10 cellular contexts compared by ENCODE assay signal in genomic region chr18:51890762-51891161, GRCh38.
DNase-seq lines count a peak whose midpoint lies in the region; ATAC-seq and TF ChIP-seq lines count a peak whose summit lies in the region.
"Had no signal": no experiment of that assay in that cellular context is flagged by ENCODE, and none has a peak within 500 bp of the region (broad histone marks: within the 10 kb centered on the region; RNA-seq: fewer than 3 reads in every experiment).

No MANE protein-coding gene starts in this region.

- no peak for ATAC-seq in foreskin keratinocyte
- no peak for ATAC-seq in GM19452 (IDR thresholded peaks at IDR 0.05; ENCODE audit: unreplicated experiment)
- ATAC-seq: stimulated activated naive CD8-positive, alpha-beta T cell treated with anti-CD3 and anti-CD28 coated beads, Interleukin-15, amount 100 ng/mL, for 72 hours had no signal

- no peak for TF ChIP-seq CTCF in AG10803 (conservative IDR thresholded peaks at IDR 0.05; ENCODE audit: low read length)
- TF ChIP-seq CTCF in foreskin keratinocyte (conservative IDR thresholded peaks at IDR 0.05) = no peak
- TF ChIP-seq CTCF in OCI-LY7 (conservative IDR thresholded peaks at IDR 0.05; ENCODE audit: low read length) = no peak

- intact Hi-C loops in OCI-LY7 (cut with micrococcal nuclease; ENCODE audit: unreplicated experiment) = no loop called here

- H3K9me2 ChIP-seq in OCI-LY7 (ENCODE audit: insufficient read depth, low read length) = no peaks in the 10 kb centered on the region

- no peak overlapping the region for H2AFZ ChIP-seq in OCI-LY7 (ENCODE audit: low read length)

- no peaks in the 10 kb centered on the region for H3K4me1 ChIP-seq in foreskin keratinocyte
- no peaks in the 10 kb centered on the region for H3K4me1 ChIP-seq in OCI-LY7 (ENCODE audit: insufficient read depth, low read length, poor library complexity, severe bottlenecking)

- H3K4me2 ChIP-seq in OCI-LY7 (ENCODE audit: low read length) = no peak overlapping the region

- H3K4me3 ChIP-seq in AG10803 (ENCODE audit: low read length) (no peak overlapping the region), OCI-LY7 (ENCODE audit: low read depth, low read length, poor library complexity, severe bottlenecking) (no peak overlapping the region)

- H3K79me2 ChIP-seq in OCI-LY7 (ENCODE audit: insufficient read depth, low read depth, low read length) = no peaks in the 10 kb centered on the region

- H3K27ac ChIP-seq in foreskin keratinocyte (no peak overlapping the region), OCI-LY7 (ENCODE audit: low read depth, low read length, poor library complexity, severe bottlenecking) (no peak overlapping the region)

- CTCF ChIA-PET in OCI-LY7 (lab: Charles Lee; ENCODE audit: unreplicated experiment) = no interaction called here

- H3K27me3 ChIP-seq in foreskin keratinocyte = no peaks in the 10 kb centered on the region

- POLR2A ChIA-PET in OCI-LY7 (lab: Charles Lee) = no interaction called here

- H4K20me1 ChIP-seq in OCI-LY7 (ENCODE audit: insufficient read depth, low read length) = no peaks in the 10 kb centered on the region

- DNase-seq in AG10803 (ENCODE audit: low read depth) (peak; percentile 12), NCI-H1092 (lab: John Stamatoyannopoulos, UW) (peak; percentile 82), NCI-H774 (lab: John Stamatoyannopoulos, UW) (peak; percentile 92), foreskin keratinocyte (peak; percentile 30 to 72), OCI-LY7 (ENCODE audit: low spot score) (no peak), GM19240 (ENCODE audit: insufficient read length, low spot score) (no peak)
- DNase-seq in stimulated activated CD4-positive, alpha-beta T cell treated with anti-CD3 and anti-CD28 coated beads, Interleukin-4, amount 100 ng/mL, for 1 hour = no peak
- DNase-seq: MV-4-11; stimulated activated naive CD8-positive, alpha-beta T cell treated with anti-CD3 and anti-CD28 coated beads, Interleukin-15, amount 100 ng/mL, for 72 hours had no signal

- BruUV-seq in OCI-LY7 (replicated peaks; lab: Mats Ljungman, UMichigan) = no TSS peak

- no peaks in the 10 kb centered on the region for H3K36me3 ChIP-seq in OCI-LY7 (ENCODE audit: insufficient read depth, low read length)

- H3K9me3 ChIP-seq in OCI-LY7 (ENCODE audit: low read length) = no peaks in the 10 kb centered on the region

Comparison
In these comparisons a context has a peak if more than half of its experiments do, and no peak if none do; other contexts are left out.
1. DNase-seq: peak in AG10803 (single experiment), NCI-H1092 (single experiment), NCI-H774 (single experiment) and foreskin keratinocyte (2 of 2); none in OCI-LY7 (single experiment), GM19240 (single experiment) and stimulated activated CD4-positive, alpha-beta T cell treated with anti-CD3 and anti-CD28 coated beads, Interleukin-4, amount 100 ng/mL, for 1 hour (single experiment).